ENCODE assay signal across 8 cellular contexts in the genomic region with DNA sequence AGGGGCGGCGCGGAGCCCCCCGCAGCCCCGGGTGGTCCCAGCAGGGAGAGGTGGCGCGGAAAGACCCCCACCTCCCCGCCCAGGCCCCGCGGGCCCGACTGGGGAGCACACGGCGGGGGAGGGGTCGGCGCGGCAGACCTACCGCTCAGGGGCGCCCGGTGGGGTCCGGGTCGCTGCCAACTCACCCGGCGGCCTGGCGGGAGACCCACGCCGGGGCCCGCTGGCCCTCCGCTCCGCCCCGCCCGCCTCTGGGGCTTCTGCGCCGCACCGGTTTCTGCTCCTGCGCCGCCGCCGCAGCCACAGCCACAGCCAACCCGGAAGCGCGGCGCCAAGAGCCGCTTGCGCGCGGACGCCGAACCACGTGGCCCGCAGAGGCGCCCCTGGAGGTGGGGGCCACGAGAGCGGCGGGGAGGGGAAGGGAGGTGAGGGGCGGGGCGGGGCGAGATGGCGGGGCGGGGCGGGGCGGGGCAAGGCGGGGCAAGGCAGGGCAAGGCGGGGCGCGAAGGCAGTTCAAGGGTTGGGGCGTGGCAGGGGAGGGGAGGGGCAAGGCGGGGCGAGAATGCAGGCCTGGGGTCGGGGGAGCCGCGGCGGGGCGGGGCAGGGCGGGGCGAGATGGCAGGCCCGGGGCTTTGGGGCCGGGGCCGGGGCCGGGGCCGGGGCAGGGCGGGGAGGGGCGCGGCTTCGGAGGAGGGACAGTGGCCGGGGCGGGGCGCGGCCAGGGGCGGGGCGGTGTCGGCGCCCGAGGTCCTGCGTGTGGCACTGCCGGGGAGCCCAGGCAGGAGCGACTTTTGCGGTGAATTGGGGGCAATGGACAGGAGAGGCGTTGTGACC. TPM values are rescaled to one million over a fixed set of nuclear protein-coding genes. Genes with fewer than 3 reads are reported as not detected.
DNase-seq lines count a peak whose midpoint lies in the region; ATAC-seq and TF ChIP-seq lines count a peak whose summit lies in the region.

TSS of gene ZBTB24 (minus strand) at position 307 of the 831 bp plus-strand sequence. CDS start 1,193 bp downstream, outside the sequence.

- TF ChIP-seq CTCF in epithelial cell of esophagus (IDR thresholded peaks at IDR 0.05; ENCODE audit: insufficient read depth, low read depth, low read length, missing control alignments): no peak

- peak; percentile 80 for DNase-seq in DMS153 (lab: John Stamatoyannopoulos, UW)
- DNase-seq in HuH-7.5 (ENCODE audit: low spot score): peak; percentile 79
- peak; percentile 37 for DNase-seq in OCI-M2 (lab: John Stamatoyannopoulos, UW; ENCODE audit: unreplicated experiment)
- peak; percentile 82 for DNase-seq in activated T-cell treated with anti-CD3 and anti-CD28 coated beads for 24 hours (ENCODE audit: low read depth)
- peak; percentile 92 for DNase-seq in epithelial cell of esophagus (ENCODE audit: low read depth)
- peak; percentile 90 for DNase-seq in mucosa of gallbladder (ENCODE audit: low spot score)
- peak; percentile 60 to 77 for DNase-seq in stimulated activated CD8-positive, alpha-beta memory T cell treated with anti-CD3 and anti-CD28 coated beads, Interleukin-4, amount 100 ng/mL, for 1 hour (ENCODE audit: low read depth in 2 of 2, low spot score in 1 of 2)

- peak within 1 kb of the TSS; percentile 73 for H3K4me3 ChIP-seq in epithelial cell of esophagus (ENCODE audit: low read length)

- peak; percentile 84 for ATAC-seq in GM21528 (IDR thresholded peaks at IDR 0.05; ENCODE audit: low FRiP score, unreplicated experiment)

RNA-seq across cellular contexts. Expression of gene ZBTB24, which starts in this region (rescaled TPM):
- total RNA-seq in mucosa of gallbladder: 5.3 TPM

Comparison
In these comparisons a context has a peak if more than half of its experiments do, and no peak if none do; other contexts are left out.
1. Peak in every context shown above with its lines: DNase-seq, ATAC-seq and H3K4me3 ChIP-seq.
2. DNase-seq: peak in every context shown above with its lines; median percentile 92 in epithelial cell of esophagus; 90 in mucosa of gallbladder; 82 in activated T-cell treated with anti-CD3 and anti-CD28 coated beads for 24 hours; 80 in DMS153; 79 in HuH-7.5; 68 in stimulated activated CD8-positive, alpha-beta memory T cell treated with anti-CD3 and anti-CD28 coated beads, Interleukin-4, amount 100 ng/mL, for 1 hour; 37 in OCI-M2.